ENCODE assay signal across 8 cellular contexts in genomic region chr11:34565417-34566208, GRCh38. TPM values are rescaled to one million over a fixed set of nuclear protein-coding genes. Genes with fewer than 3 reads are reported as not detected.
DNase-seq lines count a peak whose midpoint lies in the region; ATAC-seq, FAIRE-seq and TF ChIP-seq lines count a peak whose summit lies in the region.
"Had no signal": no experiment of that assay in that cellular context is flagged by ENCODE, and none has a peak within 500 bp of the region (broad histone marks: within the 10 kb centered on the region; RNA-seq: fewer than 3 reads in every experiment).

No MANE protein-coding gene starts in this region.

- peaks cover 19% of the 10 kb centered on the region for H3K27me3 Mint-ChIP-seq in activated CD8-positive, alpha-beta T cell treated with anti-CD3 and anti-CD28 coated beads for 36 hours

- FAIRE-seq in frontal cortex (lab: Jason Lieb, UNC): no peak

- H3K9me3 ChIP-seq in Karpas-422 (ENCODE audit: low read length) (no peaks in the 10 kb centered on the region), mucosa of descending colon (no peaks in the 10 kb centered on the region)

- H3K9me2 ChIP-seq in Karpas-422 (replicated peaks; ENCODE audit: insufficient read depth, low read length): no peaks in the 10 kb centered on the region

- H3K27ac Mint-ChIP-seq in activated CD8-positive, alpha-beta T cell treated with anti-CD3 and anti-CD28 coated beads for 36 hours: no peak overlapping the region

- TF ChIP-seq CTCF in GM10266 (IDR thresholded peaks at IDR 0.05; ENCODE audit: control insufficient read depth, insufficient read depth, low read depth, missing control alignments) (peak; percentile 64), mucosa of descending colon (IDR thresholded peaks at IDR 0.05) (no peak)
- peak; percentile 75 for TF ChIP-seq CTCF in activated CD8-positive, alpha-beta T cell treated with anti-CD3 and anti-CD28 coated beads for 36 hours (IDR thresholded peaks at IDR 0.05)

- no peak overlapping the region for H3K27ac ChIP-seq in Karpas-422 (ENCODE audit: low read length)

- no peak overlapping the region for H3K4me3 ChIP-seq in Karpas-422 (ENCODE audit: low read length)
- H3K4me3 ChIP-seq in mucosa of descending colon: no peak overlapping the region

- H3K36me3 ChIP-seq in Karpas-422 (ENCODE audit: insufficient read depth, low read length): no peaks in the 10 kb centered on the region
- no peaks in the 10 kb centered on the region for H3K36me3 ChIP-seq in mucosa of descending colon (ENCODE audit: low read depth)

- H3K4me1 Mint-ChIP-seq in activated CD8-positive, alpha-beta T cell treated with anti-CD3 and anti-CD28 coated beads for 36 hours (ENCODE audit: low read depth): no peaks in the 10 kb centered on the region

- H3K4me3 Mint-ChIP-seq in activated CD8-positive, alpha-beta T cell treated with anti-CD3 and anti-CD28 coated beads for 36 hours: no peak overlapping the region

- H3K27me3 ChIP-seq in Karpas-422 (ENCODE audit: low read length): no peaks in the 10 kb centered on the region; the same call in 1 of the 2 replicates

- no peak overlapping the region for H2AFZ ChIP-seq in Karpas-422 (ENCODE audit: low read length)

- H3K4me2 ChIP-seq in Karpas-422 (ENCODE audit: low read depth, low read length, poor library complexity, severe bottlenecking): no peak overlapping the region

- no peaks in the 10 kb centered on the region for H3K9me3 Mint-ChIP-seq in activated CD8-positive, alpha-beta T cell treated with anti-CD3 and anti-CD28 coated beads for 36 hours

- peak; percentile 25 for DNase-seq in GM10266 (ENCODE audit: extremely low spot score)
- DNase-seq in Karpas-422: peak; percentile 72
- DNase-seq in activated CD8-positive, alpha-beta T cell treated with anti-CD3 and anti-CD28 coated beads for 36 hours: peak; percentile 37
- peak in 1 of 3 donors; percentile 19 for DNase-seq in mucosa of descending colon
- DNase-seq in globus pallidus (ENCODE audit: low spot score): no peak
- no peak for DNase-seq in frontal cortex (ENCODE audit: low spot score in 2 of 2)
- DNase-seq in GM03348 (ENCODE audit: low spot score): no peak
- DNase-seq: cerebellar nuclear complex had no signal

- H3K9ac ChIP-seq in Karpas-422 (ENCODE audit: low read length): no peak overlapping the region

- H4K20me1 ChIP-seq in Karpas-422 (ENCODE audit: insufficient read depth, low read depth, low read length): no peaks in the 10 kb centered on the region

- POLR2A ChIA-PET in activated CD8-positive, alpha-beta T cell treated with anti-CD3 and anti-CD28 coated beads for 36 hours (lab: Charles Lee): no interaction called here

- CTCF ChIA-PET in activated CD8-positive, alpha-beta T cell treated with anti-CD3 and anti-CD28 coated beads for 36 hours (lab: Charles Lee): interaction anchor here (0.9 to 1.8 kb wide), 7 partner anchors 8 to 920 kb away, joined by 3 to 10 read pairs (median 5); no protein-coding TSS in a partner anchor

- intact Hi-C loops in activated CD8-positive, alpha-beta T cell treated with anti-CD3 and anti-CD28 coated beads for 36 hours (cut with micrococcal nuclease): no loop called here
- intact Hi-C loops in mucosa of descending colon (cut with DNase I, micrococcal nuclease): no loop called here

- H3K4me1 ChIP-seq in Karpas-422 (ENCODE audit: low read length): no peaks in the 10 kb centered on the region
- no peaks in the 10 kb centered on the region for H3K4me1 ChIP-seq in mucosa of descending colon (ENCODE audit: low read depth)

- ATAC-seq in activated CD8-positive, alpha-beta T cell treated with anti-CD3 and anti-CD28 coated beads for 36 hours: peak; percentile 70
- peak; percentile 69 for ATAC-seq in mucosa of descending colon

- H3K79me2 ChIP-seq in Karpas-422 (ENCODE audit: low read length): no peaks in the 10 kb centered on the region

- no peaks in the 10 kb centered on the region for H3K36me3 Mint-ChIP-seq in activated CD8-positive, alpha-beta T cell treated with anti-CD3 and anti-CD28 coated beads for 36 hours (ENCODE audit: low read depth)

RNA-seq across cellular contexts. Expression of gene ELF5, which starts 52.0 kb away (rescaled TPM):
- not detected in 2 replicates for total RNA-seq in Karpas-422 (2014; rRNA removed; shearing (Covaris generic); ENCODE audit: low replicate concordance)
- total RNA-seq in activated CD8-positive, alpha-beta T cell treated with anti-CD3 and anti-CD28 coated beads for 36 hours: not detected
- total RNA-seq in mucosa of descending colon (not detected), frontal cortex (not detected)

RNA-seq across cellular contexts. Expression of gene EHF, which starts 55.3 kb away (rescaled TPM):
- total RNA-seq in Karpas-422 (2014; rRNA removed; shearing (Covaris generic); ENCODE audit: low replicate concordance): not detected in 2 replicates
- not detected for total RNA-seq in activated CD8-positive, alpha-beta T cell treated with anti-CD3 and anti-CD28 coated beads for 36 hours
- total RNA-seq in mucosa of descending colon (100 to 1,000 TPM; 125 to 372 (median 259) TPM), frontal cortex (0.41 TPM)

Comparison
In these comparisons a context has a peak if more than half of its experiments do, and no peak if none do; other contexts are left out.
1. DNase-seq: peak in GM10266 (single experiment), Karpas-422 (single experiment) and activated CD8-positive, alpha-beta T cell treated with anti-CD3 and anti-CD28 coated beads for 36 hours (single experiment); none in globus pallidus (single experiment), frontal cortex (0 of 2) and GM03348 (single experiment).
2. RNA of gene EHF, which starts 55.3 kb away (total RNA-seq): 125 to 372 TPM in mucosa of descending colon; 0.41 TPM in frontal cortex (single experiment), not detected in Karpas-422 and not detected in activated CD8-positive, alpha-beta T cell treated with anti-CD3 and anti-CD28 coated beads for 36 hours; every median in the first group is over 10 times any median in the second.